9 cellular contexts compared by ENCODE assay signal in the genomic region with DNA sequence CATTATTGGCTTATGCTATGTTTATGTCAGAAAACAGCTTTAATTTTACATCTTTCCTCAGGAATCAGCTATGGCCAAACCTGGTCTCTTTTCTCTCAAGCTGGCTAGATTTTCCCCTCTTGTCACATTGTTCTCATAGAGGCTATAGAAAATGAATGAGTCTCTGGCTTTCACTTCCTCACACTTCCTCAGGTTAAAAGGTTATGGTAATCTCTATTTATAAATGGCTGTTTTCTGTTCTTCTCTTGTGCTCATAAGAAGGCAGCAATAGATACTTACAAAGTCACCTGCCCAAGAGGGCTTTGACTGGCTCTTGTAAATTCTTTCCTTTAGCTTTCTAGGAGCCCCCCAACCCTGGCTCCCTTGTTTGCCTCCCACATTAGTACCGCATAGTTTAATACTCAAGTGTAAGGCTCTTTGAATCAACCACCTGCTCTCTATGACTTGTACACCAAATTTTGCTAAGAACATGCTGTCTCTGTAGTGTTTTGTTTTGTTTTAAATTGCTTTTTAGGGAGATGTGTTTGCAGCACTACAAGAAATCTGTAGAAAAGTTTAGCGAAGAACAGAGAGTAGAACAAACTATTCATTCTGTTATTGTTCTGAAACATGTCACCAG.
DNase-seq lines count a peak whose midpoint lies in the region; ATAC-seq and TF ChIP-seq lines count a peak whose summit lies in the region.
"Had no signal": no experiment of that assay in that cellular context is flagged by ENCODE, and none has a peak within 500 bp of the region (broad histone marks: within the 10 kb centered on the region; RNA-seq: fewer than 3 reads in every experiment).

No MANE protein-coding gene starts in this region.

- H3K9ac ChIP-seq in fibroblast of lung (ENCODE audit: insufficient read depth, low read length): no peak overlapping the region

- TF ChIP-seq POLR2A in transverse colon (IDR thresholded peaks at IDR 0.05): no peak

- H3K4me3 Mint-ChIP-seq in type B pancreatic cell: no peak overlapping the region
- no peak overlapping the region for H3K4me3 Mint-ChIP-seq in activated naive CD4-positive, alpha-beta T cell treated with anti-CD3 and anti-CD28 coated beads, Interleukin-2, amount 10 ng/mL, durations not matched to agents 7 days and 5 days

- DNase-seq in fibroblast of lung (ENCODE audit: low read depth in 2 of 2) (no peak), type B pancreatic cell (ENCODE audit: extremely low spot score, unreplicated experiment) (no peak), SW 1271 (lab: John Stamatoyannopoulos, UW) (no peak), transverse colon (no peak)
- DNase-seq in activated naive CD4-positive, alpha-beta T cell treated with anti-CD3 and anti-CD28 coated beads, Interleukin-2, amount 10 ng/mL, durations not matched to agents 7 days and 5 days: no peak
- DNase-seq: PC-3 had no signal

- H3K36me3 Mint-ChIP-seq in type B pancreatic cell: no peaks in the 10 kb centered on the region
- H3K36me3 Mint-ChIP-seq in activated naive CD4-positive, alpha-beta T cell treated with anti-CD3 and anti-CD28 coated beads, Interleukin-2, amount 10 ng/mL, durations not matched to agents 7 days and 5 days: no peaks in the 10 kb centered on the region

- H3K9me3 Mint-ChIP-seq in type B pancreatic cell: no peaks in the 10 kb centered on the region
- H3K9me3 Mint-ChIP-seq in activated naive CD4-positive, alpha-beta T cell treated with anti-CD3 and anti-CD28 coated beads, Interleukin-2, amount 10 ng/mL, durations not matched to agents 7 days and 5 days: no peaks in the 10 kb centered on the region

- H2AFZ ChIP-seq in fibroblast of lung (ENCODE audit: low read length): peak overlapping the region; percentile 3

- no peak for TF ChIP-seq EP300 in transverse colon (IDR thresholded peaks at IDR 0.05; ENCODE audit: low read depth)

- no peak overlapping the region for H3K27ac Mint-ChIP-seq in type B pancreatic cell
- no peak overlapping the region for H3K27ac Mint-ChIP-seq in activated naive CD4-positive, alpha-beta T cell treated with anti-CD3 and anti-CD28 coated beads, Interleukin-2, amount 10 ng/mL, durations not matched to agents 7 days and 5 days

- H3K27ac ChIP-seq in fibroblast of lung (ENCODE audit: insufficient read depth, low read length) (no peak overlapping the region), transverse colon (no peak overlapping the region)

- H3K27me3 Mint-ChIP-seq in type B pancreatic cell: no peaks in the 10 kb centered on the region
- H3K27me3 Mint-ChIP-seq in activated naive CD4-positive, alpha-beta T cell treated with anti-CD3 and anti-CD28 coated beads, Interleukin-2, amount 10 ng/mL, durations not matched to agents 7 days and 5 days: no peaks in the 10 kb centered on the region

- intact Hi-C loops in transverse colon (cut with DNase I; ENCODE audit: low total_unique reads): no loop called here

- in situ Hi-C loops in transverse colon (cut with MboI; ENCODE audit: low pct_ligation_motif_present in 1 of 4, low pct_unique_long_range_greater_than_20kb in 1 of 4, low sequenced_read_pairs in 3 of 4): no loop called here

- no peaks in the 10 kb centered on the region for H3K27me3 ChIP-seq in fibroblast of lung (ENCODE audit: control insufficient read depth, insufficient read depth, low read length)
- no peaks in the 10 kb centered on the region for H3K27me3 ChIP-seq in transverse colon

- TF ChIP-seq CTCF in fibroblast of lung (conservative IDR thresholded peaks at IDR 0.05 in 1 of 2, IDR thresholded peaks at IDR 0.05 in 1 of 2; ENCODE audit: low read depth in 1 of 2, low read length in 2 of 2) (no peak), type B pancreatic cell (conservative IDR thresholded peaks at IDR 0.05) (no peak), transverse colon (IDR thresholded peaks at IDR 0.05) (no peak)

- H3K4me3 ChIP-seq in fibroblast of lung (replicated peaks in 1 of 4; ENCODE audit: control extremely low read depth in 1 of 4, insufficient read depth in 1 of 4, low read depth in 3 of 4, low read length in 4 of 4) (no peak overlapping the region), transverse colon (no peak overlapping the region)

- H3K4me1 ChIP-seq in fibroblast of lung (ENCODE audit: control insufficient read depth, extremely low read depth, insufficient read depth, low read length): no peaks in the 10 kb centered on the region
- H3K4me1 ChIP-seq in transverse colon: peaks cover 0 to 5% (median 0%) of the 10 kb centered on the region in 4 donors

- no peaks in the 10 kb centered on the region for H4K20me1 ChIP-seq in fibroblast of lung (ENCODE audit: control insufficient read depth, extremely low read depth, insufficient read depth, low read length)

- no peaks in the 10 kb centered on the region for H3K79me2 ChIP-seq in fibroblast of lung (ENCODE audit: control insufficient read depth, insufficient read depth, low read length)

- no peaks in the 10 kb centered on the region for H3K36me3 ChIP-seq in fibroblast of lung (ENCODE audit: control insufficient read depth, insufficient read depth, low read length)
- no peaks in the 10 kb centered on the region for H3K36me3 ChIP-seq in transverse colon

- no peaks in the 10 kb centered on the region for H3K4me1 Mint-ChIP-seq in type B pancreatic cell (ENCODE audit: unreplicated experiment)
- no peaks in the 10 kb centered on the region for H3K4me1 Mint-ChIP-seq in activated naive CD4-positive, alpha-beta T cell treated with anti-CD3 and anti-CD28 coated beads, Interleukin-2, amount 10 ng/mL, durations not matched to agents 7 days and 5 days

- no peak overlapping the region for H3K4me2 ChIP-seq in fibroblast of lung (ENCODE audit: extremely low read depth, insufficient read depth, low read length)

- CTCF ChIA-PET in activated naive CD4-positive, alpha-beta T cell treated with anti-CD3 and anti-CD28 coated beads, Interleukin-2, amount 10 ng/mL, durations not matched to agents 7 days and 5 days (lab: Charles Lee): no interaction called here

- ATAC-seq in GM18870 (IDR thresholded peaks at IDR 0.05; ENCODE audit: unreplicated experiment) (peak; percentile 99), GM21717 (IDR thresholded peaks at IDR 0.05; ENCODE audit: unreplicated experiment) (peak; percentile 100), HG03520 (IDR thresholded peaks at IDR 0.05; ENCODE audit: unreplicated experiment) (peak; percentile 99)
- ATAC-seq: PC-3 had no signal

- H3K9me3 ChIP-seq in fibroblast of lung (ENCODE audit: control insufficient read depth, insufficient read depth, low read depth, low read length) (no peaks in the 10 kb centered on the region), transverse colon (no peaks in the 10 kb centered on the region)

- 79 to 82% methylated on average over 2 of the region's 2 CpGs for WGBS in transverse colon (ENCODE audit: low coverage in 1 of 2), 2 donors
